ENCODE assay signal across 11 cellular contexts in the genomic region with DNA sequence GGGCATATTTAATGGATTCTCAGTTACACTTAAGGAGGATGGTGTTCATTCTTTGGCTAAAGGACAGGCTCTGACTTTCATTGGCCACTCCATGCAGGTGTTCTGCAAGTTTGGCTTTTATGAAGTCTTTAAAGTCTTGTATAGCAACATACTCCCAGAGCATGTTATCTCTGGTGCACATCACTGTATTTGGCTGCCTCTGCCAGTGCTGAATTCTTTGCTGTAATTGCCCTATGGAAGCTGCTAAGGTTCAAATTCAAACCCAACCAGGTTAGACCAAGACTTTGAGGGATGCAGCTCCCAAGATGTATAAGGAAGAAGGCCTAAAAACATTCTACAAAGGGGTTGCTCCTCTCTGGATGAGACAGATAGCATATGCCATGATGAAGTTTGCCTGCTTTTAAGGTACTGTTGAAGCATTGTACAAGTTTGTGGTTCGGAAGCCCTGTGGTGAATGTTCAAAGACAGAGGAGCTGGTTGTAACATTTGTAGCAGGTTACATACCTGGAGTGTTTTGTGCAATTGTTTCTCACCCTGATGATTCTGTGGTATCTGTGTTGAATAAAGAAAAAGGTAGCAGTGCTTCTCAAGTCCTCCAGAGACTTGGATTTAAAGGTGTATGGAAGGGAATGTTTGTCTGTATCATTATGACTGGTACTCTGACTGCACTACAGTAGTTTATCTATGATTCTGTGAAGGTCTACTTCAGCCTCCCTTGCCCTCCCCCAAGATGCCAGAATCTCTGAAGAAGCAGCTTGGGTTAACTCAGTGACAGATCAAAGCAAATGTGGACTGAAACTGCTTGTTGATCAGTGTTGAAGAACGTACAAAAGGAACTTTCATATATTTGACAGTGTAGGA. TPM values are rescaled to one million over a fixed set of nuclear protein-coding genes. Genes with fewer than 3 reads are reported as not detected.
DNase-seq lines count a peak whose midpoint lies in the region; ATAC-seq, FAIRE-seq and TF ChIP-seq lines count a peak whose summit lies in the region.
"Had no signal": no experiment of that assay in that cellular context is flagged by ENCODE, and none has a peak within 500 bp of the region (broad histone marks: within the 10 kb centered on the region; RNA-seq: fewer than 3 reads in every experiment).

No MANE protein-coding gene starts in this region.

- TF ChIP-seq POLR2A in K562 (conservative IDR thresholded peaks at IDR 0.05) (no peak), vagina (IDR thresholded peaks at IDR 0.05) (no peak), esophagus squamous epithelium (IDR thresholded peaks at IDR 0.05) (no peak)

- CTCF ChIA-PET in K562 (lab: Yijun Ruan, JAX; ENCODE audit: low intra/inter-chr PET ratio), result no interaction called here

- peak; percentile 74 for FAIRE-seq in K562 (lab: Jason Lieb, UNC)
- FAIRE-seq: RCC 7860 had no signal

- no peak for TF ChIP-seq EP300 in K562 (IDR thresholded peaks at IDR 0.05; ENCODE audit: low read length)

- H3K9me3 ChIP-seq in Karpas-422 (ENCODE audit: low read length) (no peaks in the 10 kb centered on the region), K562 (replicated peaks; ENCODE audit: control insufficient read depth, insufficient read depth, low read depth, low read length) (no peaks in the 10 kb centered on the region), vagina (no peaks in the 10 kb centered on the region), esophagus squamous epithelium (no peaks in the 10 kb centered on the region)

- peak overlapping the region; percentile 72 for H3K9ac ChIP-seq in Karpas-422 (ENCODE audit: low read length)
- H3K9ac ChIP-seq in K562 (ENCODE audit: insufficient read depth in 1 of 2, low read depth in 2 of 2, low read length in 2 of 2), result peak overlapping the region in 1 of 2 experiments; percentile 39; a peak in 2 of 4 replicates

- no peak for TF ChIP-seq CTCF in K562 (IDR thresholded peaks at IDR 0.05 in 2 of 3, conservative IDR thresholded peaks at IDR 0.05 in 1 of 3; ENCODE audit: insufficient read depth in 2 of 3, low read depth in 1 of 3, low read length in 3 of 3)
- TF ChIP-seq CTCF in vagina (IDR thresholded peaks at IDR 0.05), result no peak
- no peak for TF ChIP-seq CTCF in esophagus squamous epithelium (IDR thresholded peaks at IDR 0.05)

- POLR2A ChIA-PET in K562 (lab: Yijun Ruan, JAX), result interaction anchor here (0.6 to 1.9 kb wide), 6 partner anchors 10 to 125 kb away, joined by 3 to 4 read pairs (median 4); no protein-coding TSS in a partner anchor

- TF ChIP-seq RAD21 in K562 (CRISPR knock-in tag; conservative IDR thresholded peaks at IDR 0.05 in 1 of 2, IDR thresholded peaks at IDR 0.05 in 1 of 2), result no peak

- no peaks in the 10 kb centered on the region for H4K20me1 ChIP-seq in Karpas-422 (ENCODE audit: insufficient read depth, low read depth, low read length)
- H4K20me1 ChIP-seq in K562 (replicated peaks; ENCODE audit: control insufficient read depth, insufficient read depth, low read length), result no peaks in the 10 kb centered on the region

- 25% methylated on average over 2 of the region's 2 CpGs for WGBS in K562 (ENCODE audit: insufficient coverage, low coverage, missing lambda C conversion rate)
- WGBS in esophagus squamous epithelium, 2 donors, result 65 to 75% methylated on average over 2 of the region's 2 CpGs

- H3K27ac ChIP-seq in Karpas-422 (ENCODE audit: low read length) (peak overlapping the region; percentile 97), K562 (ENCODE audit: extremely low read depth, low read depth, low read length) (peak overlapping the region; percentile 71), vagina (no peak overlapping the region), esophagus squamous epithelium (peak overlapping the region in 2 of 4 donors; percentile 22 to 40)

- no peaks in the 10 kb centered on the region; the same call in 1 of the 2 replicates for H3K36me3 ChIP-seq in Karpas-422 (ENCODE audit: insufficient read depth, low read length)
- no peaks in the 10 kb centered on the region; the same call in 1 of the 3 replicates for H3K36me3 ChIP-seq in K562 (ENCODE audit: control insufficient read depth, insufficient read depth, low read length)
- no peaks in the 10 kb centered on the region for H3K36me3 ChIP-seq in vagina
- peaks cover 0 to 10% (median 0%) of the 10 kb centered on the region in 3 donors for H3K36me3 ChIP-seq in esophagus squamous epithelium

- peak overlapping the region; percentile 50 for H3K4me3 ChIP-seq in Karpas-422 (ENCODE audit: low read length)
- no peak overlapping the region for H3K4me3 ChIP-seq in K562
- peak overlapping the region; percentile 25 to 27 for H3K4me3 ChIP-seq in vagina
- peak overlapping the region in 2 of 4 donors; percentile 6 to 23 for H3K4me3 ChIP-seq in esophagus squamous epithelium

- H3K27me3 ChIP-seq in Karpas-422 (ENCODE audit: low read length), result no peaks in the 10 kb centered on the region
- H3K27me3 ChIP-seq in K562 (ENCODE audit: control insufficient read depth in 2 of 2, insufficient read depth in 2 of 2, low read length in 2 of 2), result no peaks in the 10 kb centered on the region
- no peaks in the 10 kb centered on the region for H3K27me3 ChIP-seq in vagina
- H3K27me3 ChIP-seq in esophagus squamous epithelium, result no peaks in the 10 kb centered on the region

- H2AFZ ChIP-seq in Karpas-422 (ENCODE audit: low read length) (peak overlapping the region; percentile 26; the same call in 1 of the 2 replicates), K562 (ENCODE audit: low read depth, low read length) (peak overlapping the region; percentile 67)

- no peaks in the 10 kb centered on the region for H3K9me2 ChIP-seq in Karpas-422 (replicated peaks; ENCODE audit: insufficient read depth, low read length)

- intact Hi-C loops in K562 (cut with micrococcal nuclease), result loop anchor here (2.0 kb wide), 1 partner anchor 19 kb away; a partner anchor contains a TSS
- intact Hi-C loops in vagina (cut with DNase I), result no loop called here
- intact Hi-C loops in esophagus squamous epithelium (cut with DNase I), result no loop called here

- peak overlapping the region; percentile 79 for H3K4me2 ChIP-seq in Karpas-422 (ENCODE audit: low read depth, low read length, poor library complexity, severe bottlenecking)
- peak overlapping the region; percentile 40 for H3K4me2 ChIP-seq in K562 (ENCODE audit: insufficient read depth, low read length)

- H3K79me2 ChIP-seq in Karpas-422 (ENCODE audit: low read length), result peaks cover 16% of the 10 kb centered on the region
- H3K79me2 ChIP-seq in K562 (ENCODE audit: control insufficient read depth, insufficient read depth, low read length), result peaks cover 10% of the 10 kb centered on the region

- ATAC-seq in K562, result peak; percentile 71

- peaks cover 3% of the 10 kb centered on the region for H3K9me1 ChIP-seq in K562 (ENCODE audit: control insufficient read depth, insufficient read depth, low read length)

- peak in 4 of 6 experiments; percentile 28 to 89 (median 80) for DNase-seq in stimulated activated naive CD4-positive, alpha-beta T cell (lab: John Stamatoyannopoulos, UW)
- DNase-seq in stimulated activated naive CD4-positive, alpha-beta T cell treated with Interleukin-2 at 50 U/mL for 16 hours (lab: John Stamatoyannopoulos, UW), result no peak
- peak; percentile 68 for DNase-seq in Karpas-422
- DNase-seq in K562 (ENCODE audit: extremely low read depth in 1 of 4, low spot score in 3 of 4), result peak in 1 of 4 experiments; percentile 58
- DNase-seq in vagina (ENCODE audit: extremely low spot score in 2 of 2), result no peak
- no peak for DNase-seq in NCI-H2029 treated with DMSO at 0.1 percent for 48 hours (lab: John Stamatoyannopoulos, UW)
- no peak for DNase-seq in midbrain (lab: John Stamatoyannopoulos, UW)
- DNase-seq in esophagus squamous epithelium (lab: John Stamatoyannopoulos, UW), result no peak
- DNase-seq: activated CD8-positive, alpha-beta memory T cell treated with anti-CD3 and anti-CD28 coated beads for 24 hours; glutamatergic neuron had no signal

- BruUV-seq in K562 (replicated peaks; lab: Mats Ljungman, UMichigan), result no TSS peak

- in situ Hi-C loops in K562 (cut with MboI), result no loop called here

- H3K4me1 ChIP-seq in Karpas-422 (ENCODE audit: low read length), result peaks cover 70% of the 10 kb centered on the region
- H3K4me1 ChIP-seq in K562 (replicated peaks in 1 of 2; ENCODE audit: control insufficient read depth in 2 of 2, insufficient read depth in 2 of 2, low read length in 2 of 2), result peaks cover 9 to 27% of the 10 kb centered on the region in 2 experiments; a peak in 3 of 5 replicates
- no peaks in the 10 kb centered on the region for H3K4me1 ChIP-seq in vagina
- peaks cover 0 to 28% (median 8%) of the 10 kb centered on the region in 3 donors for H3K4me1 ChIP-seq in esophagus squamous epithelium

RNA-seq across cellular contexts. Expression of a gene that starts 19.4 kb away (rescaled TPM):
- 19.6 and 56.6 TPM in 2 replicates for total RNA-seq in Karpas-422 (2014; rRNA removed; shearing (Covaris generic); ENCODE audit: low replicate concordance)
- total RNA-seq in K562 (2011; cell fraction: chromatin; rRNA removed; ENCODE audit: low replicate concordance), result 107 and 160 TPM in 2 replicates
- total RNA-seq in K562 (2011; cell fraction: nucleolus; rRNA removed), result 75.5 and 75.9 TPM in 2 replicates
- 121 and 154 TPM in 2 replicates for total RNA-seq in K562 (2011; cell fraction: nucleoplasm; rRNA removed)
- total RNA-seq in K562 (2014; rRNA removed) (5.2 and 10.0 TPM in 2 replicates), K562 (2014; rRNA removed; fragmentation: Illumina TruSeq; extraction: Trizol) (14.2 and 15.6 TPM in 2 replicates), K562 (2015; rRNA removed; fragmentation: Illumina TruSeq; extraction: Trizol) (9.0 and 10.7 TPM in 2 replicates), K562 (2021) (10.8 and 11.1 TPM in 2 replicates), vagina (11.5 TPM), esophagus squamous epithelium (10 to 100 TPM in 2 of 4 donors, 1 to 10 TPM in 2; 4.7 to 12.1 (median 9.1) TPM)
- polyA plus RNA-seq in K562 (2011; rRNA removed) (78.6 and 98.3 TPM in 2 replicates), K562 (2014; fragmentation: Illumina TruSeq; extraction: Trizol) (13.9 and 14.4 TPM in 2 replicates), K562 (2014; fragmentation: Nextera tagmentation; extraction: Ambion mirVana) (10 to 100 TPM; 19.2 to 22.9 TPM), K562 (2014; rRNA removed) (12.7 and 16.3 TPM in 2 replicates)
- 41.1 and 95.9 TPM in 2 replicates for polyA plus RNA-seq in K562 (2011; cell fraction: cytosol; rRNA removed)
- 61.9 and 123 TPM in 2 replicates for polyA plus RNA-seq in K562 (2011; cell fraction: nucleus; rRNA removed)
- 12.9 and 20.1 TPM in 2 replicates for polyA plus RNA-seq in K562 (2012)
- 44.7 and 67.7 TPM in 2 replicates for polyA minus RNA-seq in K562 (2011; rRNA and poly(A)+ RNA removed)
- polyA minus RNA-seq in K562 (2011; cell fraction: cytosol; rRNA and poly(A)+ RNA removed), result 15.4 and 22.0 TPM in 2 replicates
- 23.4 and 62.4 TPM in 2 replicates for polyA minus RNA-seq in K562 (2011; cell fraction: nucleus; rRNA and poly(A)+ RNA removed)

RNA-seq across cellular contexts. Expression of a gene that starts 19.7 kb away (rescaled TPM):
- 63.2 and 134 TPM in 2 replicates for total RNA-seq in Karpas-422 (2014; rRNA removed; shearing (Covaris generic); ENCODE audit: low replicate concordance)
- total RNA-seq in K562 (2011; cell fraction: chromatin; rRNA removed; ENCODE audit: low replicate concordance), result 69.6 and 72.2 TPM in 2 replicates
- 118 and 126 TPM in 2 replicates for total RNA-seq in K562 (2011; cell fraction: nucleolus; rRNA removed)
- total RNA-seq in K562 (2011; cell fraction: nucleoplasm; rRNA removed), result 117 and 135 TPM in 2 replicates
- total RNA-seq in K562 (2014; rRNA removed) (58.6 and 60.7 TPM in 2 replicates), K562 (2014; rRNA removed; fragmentation: Illumina TruSeq; extraction: Trizol) (112 and 113 TPM in 2 replicates), K562 (2015; rRNA removed; fragmentation: Illumina TruSeq; extraction: Trizol) (133 TPM in 2 replicates), K562 (2021) (82.3 and 97.5 TPM in 2 replicates), vagina (26.5 TPM), esophagus squamous epithelium (10 to 100 TPM; 35.3 to 61.4 (median 44.2) TPM)
- polyA plus RNA-seq in K562 (2011; rRNA removed) (111 and 129 TPM in 2 replicates), K562 (2014; fragmentation: Illumina TruSeq; extraction: Trizol) (106 and 110 TPM in 2 replicates), K562 (2014; fragmentation: Nextera tagmentation; extraction: Ambion mirVana) (100 to 1,000 TPM in 1 of 2 experiments, 10 to 100 TPM in 1; 42.4 to 146 TPM), K562 (2014; rRNA removed) (136 and 137 TPM in 2 replicates)
- 56.1 and 102 TPM in 2 replicates for polyA plus RNA-seq in K562 (2011; cell fraction: cytosol; rRNA removed)
- 32.9 and 55.8 TPM in 2 replicates for polyA plus RNA-seq in K562 (2011; cell fraction: nucleus; rRNA removed)
- polyA plus RNA-seq in K562 (2012), result 139 and 228 TPM in 2 replicates
- polyA minus RNA-seq in K562 (2011; rRNA and poly(A)+ RNA removed), result 46.1 and 59.2 TPM in 2 replicates
- 25.2 and 32.2 TPM in 2 replicates for polyA minus RNA-seq in K562 (2011; cell fraction: cytosol; rRNA and poly(A)+ RNA removed)
- polyA minus RNA-seq in K562 (2011; cell fraction: nucleus; rRNA and poly(A)+ RNA removed), result 10.2 and 19.7 TPM in 2 replicates

Comparison
In these comparisons a context has a peak if more than half of its experiments do, and no peak if none do; other contexts are left out.
1. DNase-seq: peak in stimulated activated naive CD4-positive, alpha-beta T cell (4 of 6) and Karpas-422 (single experiment); none in stimulated activated naive CD4-positive, alpha-beta T cell treated with Interleukin-2 at 50 U/mL for 16 hours (single experiment), vagina (0 of 2), NCI-H2029 treated with DMSO at 0.1 percent for 48 hours (single experiment), midbrain (single experiment) and esophagus squamous epithelium (single experiment).